11 cellular contexts compared by ENCODE assay signal in genomic region chr6:26597821-26598220, GRCh38. TPM values are rescaled to one million over a fixed set of nuclear protein-coding genes. Genes with fewer than 3 reads are reported as not detected.
A peak's percentile ranks its signal among the peaks of the same experiment; 100 is the strongest.
DNase-seq lines count a peak whose midpoint lies in the region; ATAC-seq, FAIRE-seq and TF ChIP-seq lines count a peak whose summit lies in the region.
"Had no signal": no experiment of that assay in that cellular context is flagged by ENCODE, and none has a peak within 500 bp of the region (broad histone marks: within the 10 kb centered on the region; RNA-seq: fewer than 3 reads in every experiment).

No MANE protein-coding gene starts in this region.

- H3K4me3 Mint-ChIP-seq in activated CD4-positive, alpha-beta memory T cell treated with anti-CD3 and anti-CD28 coated beads, Interleukin-2, amount 10 ng/mL, durations not matched to agents 7 days and 5 days, result no peak overlapping the region
- no peak overlapping the region for H3K4me3 Mint-ChIP-seq in activated CD4-positive, alpha-beta memory T cell treated with anti-CD3 and anti-CD28 coated beads for 36 hours
- H3K4me3 Mint-ChIP-seq in T-cell, result no peak overlapping the region

- CTCF ChIA-PET in activated CD4-positive, alpha-beta memory T cell treated with anti-CD3 and anti-CD28 coated beads, Interleukin-2, amount 10 ng/mL, durations not matched to agents 7 days and 5 days (lab: Charles Lee), result no interaction called here
- CTCF ChIA-PET in activated CD4-positive, alpha-beta memory T cell treated with anti-CD3 and anti-CD28 coated beads for 36 hours (lab: Charles Lee), result interaction anchor here (0.8 kb wide), 1 partner anchor 257 kb away, joined by 4 read pairs; no protein-coding TSS in a partner anchor
- CTCF ChIA-PET in T-cell (lab: Charles Lee), result interaction anchor here in 1 of 2 donors (1.2 kb wide), 1 partner anchor 256 kb away, joined by 3 read pairs; no protein-coding TSS in a partner anchor

- peak overlapping the region; percentile 81 to 99 for H3K4me3 ChIP-seq in kidney (ENCODE audit: low read length in 2 of 2)
- H3K4me3 ChIP-seq in thyroid gland (replicated peaks in 1 of 3), result peak overlapping the region in 2 of 3 donors; percentile 88 to 95

- peaks cover 25% of the 10 kb centered on the region for H3K36me3 Mint-ChIP-seq in activated CD4-positive, alpha-beta memory T cell treated with anti-CD3 and anti-CD28 coated beads, Interleukin-2, amount 10 ng/mL, durations not matched to agents 7 days and 5 days (ENCODE audit: low read depth)
- peaks cover 16% of the 10 kb centered on the region for H3K36me3 Mint-ChIP-seq in activated CD4-positive, alpha-beta memory T cell treated with anti-CD3 and anti-CD28 coated beads for 36 hours
- peaks cover 20% of the 10 kb centered on the region for H3K36me3 Mint-ChIP-seq in T-cell

- H3K4me1 ChIP-seq in kidney (ENCODE audit: control insufficient read depth in 1 of 2, insufficient read depth in 1 of 2, low read depth in 1 of 2, low read length in 2 of 2), result peaks cover 7% of the 10 kb centered on the region in 2 donors
- H3K4me1 ChIP-seq in thyroid gland, result peaks cover 9 to 16% of the 10 kb centered on the region in 2 donors

- FAIRE-seq in kidney (lab: Jason Lieb, UNC), result no peak

- H3K36me3 ChIP-seq in kidney (ENCODE audit: control insufficient read depth in 1 of 2, insufficient read depth in 2 of 2, low read length in 2 of 2) (peaks cover 6 to 7% of the 10 kb centered on the region in 2 donors), thyroid gland (peaks cover 15 to 16% of the 10 kb centered on the region in 2 donors)

- no peak for TF ChIP-seq POLR2A in thyroid gland (IDR thresholded peaks at IDR 0.05)

- peaks cover 37% of the 10 kb centered on the region for H3K4me1 Mint-ChIP-seq in activated CD4-positive, alpha-beta memory T cell treated with anti-CD3 and anti-CD28 coated beads, Interleukin-2, amount 10 ng/mL, durations not matched to agents 7 days and 5 days
- H3K4me1 Mint-ChIP-seq in activated CD4-positive, alpha-beta memory T cell treated with anti-CD3 and anti-CD28 coated beads for 36 hours (ENCODE audit: low read depth), result peaks cover 46% of the 10 kb centered on the region
- H3K4me1 Mint-ChIP-seq in T-cell, result peaks cover 0 to 27% (median 21%) of the 10 kb centered on the region in 3 donors

- no peaks in the 10 kb centered on the region for H3K9me3 Mint-ChIP-seq in activated CD4-positive, alpha-beta memory T cell treated with anti-CD3 and anti-CD28 coated beads, Interleukin-2, amount 10 ng/mL, durations not matched to agents 7 days and 5 days
- H3K9me3 Mint-ChIP-seq in activated CD4-positive, alpha-beta memory T cell treated with anti-CD3 and anti-CD28 coated beads for 36 hours, result no peaks in the 10 kb centered on the region
- H3K9me3 Mint-ChIP-seq in T-cell, result no peaks in the 10 kb centered on the region

- no peak for DNase-seq in activated CD4-positive, alpha-beta memory T cell treated with anti-CD3 and anti-CD28 coated beads, Interleukin-2, amount 10 ng/mL, durations not matched to agents 7 days and 5 days
- DNase-seq in activated CD4-positive, alpha-beta memory T cell treated with anti-CD3 and anti-CD28 coated beads for 36 hours, result no peak
- DNase-seq in T-cell, result no peak
- DNase-seq in kidney, result peak; percentile 78
- DNase-seq in thyroid gland, result no peak
- DNase-seq in COLO829 (ENCODE audit: low spot score), result no peak
- no peak for DNase-seq in retina
- DNase-seq: GOT3, islet precursor cell, NCI-H146 had no signal

- H3K27ac Mint-ChIP-seq in activated CD4-positive, alpha-beta memory T cell treated with anti-CD3 and anti-CD28 coated beads, Interleukin-2, amount 10 ng/mL, durations not matched to agents 7 days and 5 days, result peak overlapping the region; percentile 67
- H3K27ac Mint-ChIP-seq in activated CD4-positive, alpha-beta memory T cell treated with anti-CD3 and anti-CD28 coated beads for 36 hours, result no peak overlapping the region
- H3K27ac Mint-ChIP-seq in T-cell, result peak overlapping the region; percentile 82 to 83

- H3K9ac ChIP-seq in kidney (ENCODE audit: low read length in 2 of 2), result peak overlapping the region in 1 of 2 donors; percentile 93

- intact Hi-C loops in activated CD4-positive, alpha-beta memory T cell treated with anti-CD3 and anti-CD28 coated beads for 36 hours (cut with micrococcal nuclease), result loop anchor here (2.0 to 10.0 kb wide), 4 partner anchors 61 to 1297 kb away; partner anchors contain the start of gene HMGN4
- intact Hi-C loops in kidney (cut with DNase I) (no loop called here), thyroid gland (cut with DNase I) (no loop called here)

- no peak for TF ChIP-seq CTCF in kidney (IDR thresholded peaks at IDR 0.05; ENCODE audit: borderline replicate concordance, extremely low read depth, insufficient read depth)
- no peak for TF ChIP-seq CTCF in thyroid gland (IDR thresholded peaks at IDR 0.05)

- ATAC-seq in T-cell (replicated peaks in 1 of 4) (no peak), GM18909 (IDR thresholded peaks at IDR 0.05; ENCODE audit: poor library complexity, unreplicated experiment) (no peak)

- H3K27me3 ChIP-seq in thyroid gland, result peaks cover 8% of the 10 kb centered on the region

- POLR2A ChIA-PET in activated CD4-positive, alpha-beta memory T cell treated with anti-CD3 and anti-CD28 coated beads, Interleukin-2, amount 10 ng/mL, durations not matched to agents 7 days and 5 days (lab: Charles Lee), result interaction anchor here (1.0 kb wide), 1 partner anchor 326 kb away, joined by 3 read pairs; a partner anchor contains a TSS
- POLR2A ChIA-PET in activated CD4-positive, alpha-beta memory T cell treated with anti-CD3 and anti-CD28 coated beads for 36 hours (lab: Charles Lee), result no interaction called here
- POLR2A ChIA-PET in T-cell (lab: Charles Lee), result interaction anchor here in 1 of 2 donors (0.9 to 1.2 kb wide), 2 partner anchors 23 to 401 kb away, joined by 3 to 4 read pairs; a partner anchor contains a TSS

- H3K9me3 ChIP-seq in kidney (ENCODE audit: control insufficient read depth in 1 of 2, low read length in 2 of 2) (no peaks in the 10 kb centered on the region), thyroid gland (no peaks in the 10 kb centered on the region)

- 68 to 70% methylated on average over 21 of the region's 21 CpGs for WGBS in thyroid gland, 2 donors

- H3K27me3 Mint-ChIP-seq in activated CD4-positive, alpha-beta memory T cell treated with anti-CD3 and anti-CD28 coated beads, Interleukin-2, amount 10 ng/mL, durations not matched to agents 7 days and 5 days, result peaks cover 20% of the 10 kb centered on the region
- H3K27me3 Mint-ChIP-seq in activated CD4-positive, alpha-beta memory T cell treated with anti-CD3 and anti-CD28 coated beads for 36 hours, result peaks cover 15% of the 10 kb centered on the region
- peaks cover 14 to 18% of the 10 kb centered on the region in 2 donors for H3K27me3 Mint-ChIP-seq in T-cell

- no peak overlapping the region for H3K27ac ChIP-seq in kidney (ENCODE audit: low read depth in 2 of 2, low read length in 2 of 2)
- H3K27ac ChIP-seq in thyroid gland, result no peak overlapping the region

RNA-seq across cellular contexts. Expression of gene ABT1, which starts 1.1 kb away (rescaled TPM):
- 10 to 100 TPM; 26.3 to 26.8 TPM for total RNA-seq in activated CD4-positive, alpha-beta memory T cell treated with anti-CD3 and anti-CD28 coated beads, Interleukin-2, amount 10 ng/mL, durations not matched to agents 7 days and 5 days
- total RNA-seq in activated CD4-positive, alpha-beta memory T cell treated with anti-CD3 and anti-CD28 coated beads for 36 hours, result 10 to 100 TPM; 22.6 to 22.7 TPM
- total RNA-seq in T-cell, result 10 to 100 TPM; 27.6 to 36.4 (median 35.6) TPM
- total RNA-seq in kidney, result 14.0 TPM
- polyA plus RNA-seq in kidney (ENCODE audit: insufficient read depth, low read depth, low replicate concordance), result 11.3 TPM
- total RNA-seq in thyroid gland, result 10 to 100 TPM; 11.9 to 17.6 (median 15.0) TPM

RNA-seq across cellular contexts. Expression of gene HMGN4, which starts 59.7 kb away (rescaled TPM):
- total RNA-seq in activated CD4-positive, alpha-beta memory T cell treated with anti-CD3 and anti-CD28 coated beads, Interleukin-2, amount 10 ng/mL, durations not matched to agents 7 days and 5 days, result 100 to 1,000 TPM; 108 to 109 TPM
- total RNA-seq in activated CD4-positive, alpha-beta memory T cell treated with anti-CD3 and anti-CD28 coated beads for 36 hours, result 10 to 100 TPM; 93.2 to 96.0 TPM
- total RNA-seq in T-cell (10 to 100 TPM; 49.2 to 92.5 (median 62.7) TPM), kidney (72.7 TPM), thyroid gland (10 to 100 TPM; 54.6 to 68.4 (median 63.8) TPM)
- 49.3 TPM for polyA plus RNA-seq in kidney (ENCODE audit: insufficient read depth, low read depth, low replicate concordance)
